ENCODE assay signal across 11 cellular contexts in the genomic region with DNA sequence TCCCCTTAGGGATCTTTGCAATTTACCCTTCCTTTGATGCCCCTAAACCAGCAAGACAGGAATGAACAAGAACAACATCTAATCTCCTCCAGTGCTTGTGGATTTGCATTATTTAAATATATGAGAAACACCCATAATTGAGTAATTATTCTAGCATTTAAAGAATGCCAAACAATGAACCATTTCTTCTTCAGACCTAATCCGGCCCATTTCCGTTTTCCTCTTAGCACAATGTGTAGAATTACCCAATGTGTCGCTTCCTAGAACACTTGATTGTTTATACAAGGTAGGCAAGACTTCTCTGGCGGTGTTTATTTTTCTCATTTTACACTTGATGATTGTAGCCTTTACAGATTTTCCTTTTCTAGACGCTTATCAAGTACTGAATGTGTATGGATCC. TPM values are rescaled to one million over a fixed set of nuclear protein-coding genes. Genes with fewer than 3 reads are reported as not detected.
DNase-seq lines count a peak whose midpoint lies in the region; ATAC-seq and TF ChIP-seq lines count a peak whose summit lies in the region.
"Had no signal": no experiment of that assay in that cellular context is flagged by ENCODE, and none has a peak within 500 bp of the region (broad histone marks: within the 10 kb centered on the region; RNA-seq: fewer than 3 reads in every experiment).

No MANE protein-coding gene starts in this region.

- H3K4me3 ChIP-seq in AG04450 (ENCODE audit: low read depth, low read length), result no peak overlapping the region
- peak overlapping the region; percentile 33 for H3K4me3 ChIP-seq in GM23338
- H3K4me3 ChIP-seq in iPS-18a (ENCODE audit: low read length), result peak overlapping the region; percentile 26

- H3K36me3 Mint-ChIP-seq in GM23338 (ENCODE audit: low read depth), result peaks cover 8% of the 10 kb centered on the region; the same call in 1 of the 3 replicates
- no peaks in the 10 kb centered on the region for H3K36me3 Mint-ChIP-seq in activated CD4-positive, alpha-beta memory T cell treated with anti-CD3 and anti-CD28 coated beads for 36 hours

- no peaks in the 10 kb centered on the region for H3K9me2 ChIP-seq in GM23338 (ENCODE audit: insufficient read depth)

- H3K4me2 ChIP-seq in GM23338, result peak overlapping the region; percentile 59

- peak overlapping the region; percentile 92 for H3K27ac Mint-ChIP-seq in GM23338
- H3K27ac Mint-ChIP-seq in activated CD4-positive, alpha-beta memory T cell treated with anti-CD3 and anti-CD28 coated beads for 36 hours, result peak overlapping the region; percentile 78

- H3K9me3 Mint-ChIP-seq in GM23338, result peaks cover 13% of the 10 kb centered on the region
- H3K9me3 Mint-ChIP-seq in activated CD4-positive, alpha-beta memory T cell treated with anti-CD3 and anti-CD28 coated beads for 36 hours, result no peaks in the 10 kb centered on the region

- peaks cover 36% of the 10 kb centered on the region for H3K4me1 Mint-ChIP-seq in GM23338
- H3K4me1 Mint-ChIP-seq in activated CD4-positive, alpha-beta memory T cell treated with anti-CD3 and anti-CD28 coated beads for 36 hours (ENCODE audit: low read depth), result peaks cover 34% of the 10 kb centered on the region

- no peaks in the 10 kb centered on the region for H4K20me1 ChIP-seq in GM23338 (replicated peaks; ENCODE audit: insufficient read depth)

- TF ChIP-seq POLR2A in GM18505 (IDR thresholded peaks at IDR 0.05; ENCODE audit: borderline replicate concordance, extremely low read depth, insufficient read depth, insufficient read length), result no peak

- H3K9ac ChIP-seq in iPS-18a (ENCODE audit: low read length), result peak overlapping the region; percentile 54

- peak overlapping the region; percentile 23; the same call in 2 of the 3 replicates for H3K4me3 Mint-ChIP-seq in GM23338
- H3K4me3 Mint-ChIP-seq in activated CD4-positive, alpha-beta memory T cell treated with anti-CD3 and anti-CD28 coated beads for 36 hours, result no peak overlapping the region

- no peak overlapping the region for H2AFZ ChIP-seq in GM23338

- H3K9me3 ChIP-seq in AG04450 (ENCODE audit: control insufficient read depth, insufficient read depth, low read length) (no peaks in the 10 kb centered on the region), iPS-18a (ENCODE audit: control insufficient read depth, low read depth, low read length) (no peaks in the 10 kb centered on the region)

- CTCF ChIA-PET in AG04450 (lab: Charles Lee), result interaction anchor here (3.0 kb wide), 1 partner anchor 109 kb away, joined by 16 read pairs; no protein-coding TSS in a partner anchor
- CTCF ChIA-PET in activated CD4-positive, alpha-beta memory T cell treated with anti-CD3 and anti-CD28 coated beads for 36 hours (lab: Charles Lee), result interaction anchor here (3.0 kb wide), 1 partner anchor 14 kb away, joined by 17 read pairs; no protein-coding TSS in a partner anchor

- DNase-seq in AG04450 (ENCODE audit: low read depth, low spot score) (no peak), GM23338 (ENCODE audit: low spot score) (no peak), DMS153 treated with DMSO at 0.1 percent for 48 hours (lab: John Stamatoyannopoulos, UW; ENCODE audit: unreplicated experiment) (no peak), NCI-H510A (lab: John Stamatoyannopoulos, UW) (no peak)
- no peak for DNase-seq in activated CD4-positive, alpha-beta memory T cell treated with anti-CD3 and anti-CD28 coated beads for 36 hours
- DNase-seq: GDM1, NCI-H2081 had no signal

- H3K79me2 ChIP-seq in GM23338 (replicated peaks; ENCODE audit: insufficient read depth), result no peaks in the 10 kb centered on the region

- peaks cover 12% of the 10 kb centered on the region; the same call in 1 of the 2 replicates for H3F3A ChIP-seq in GM23338 (replicated peaks; ENCODE audit: low read depth)

- no peak for TF ChIP-seq CTCF in AG04450 (IDR thresholded peaks at IDR 0.05; ENCODE audit: low read depth, low read length)
- TF ChIP-seq CTCF in GM23338 (conservative IDR thresholded peaks at IDR 0.05; ENCODE audit: low read depth in 2 of 2), result no peak

- peak overlapping the region; percentile 47 for H3K27ac ChIP-seq in AG04450 (ENCODE audit: low read depth, low read length)
- peak overlapping the region; percentile 92 for H3K27ac ChIP-seq in GM23338 (ENCODE audit: low read depth)
- peak overlapping the region; percentile 77 for H3K27ac ChIP-seq in iPS-18a (ENCODE audit: low read length)

- H3K4me1 ChIP-seq in GM23338 (ENCODE audit: insufficient read depth) (peaks cover 17% of the 10 kb centered on the region), iPS-18a (ENCODE audit: control insufficient read depth, low read depth, low read length) (peaks cover 37% of the 10 kb centered on the region)

- H3K36me3 ChIP-seq in GM23338 (ENCODE audit: insufficient read depth) (no peaks in the 10 kb centered on the region), iPS-18a (ENCODE audit: control insufficient read depth, low read depth, low read length) (no peaks in the 10 kb centered on the region)

- peaks cover 7% of the 10 kb centered on the region for H3K27me3 Mint-ChIP-seq in GM23338 (ENCODE audit: insufficient read depth, low read depth, poor library complexity)
- H3K27me3 Mint-ChIP-seq in activated CD4-positive, alpha-beta memory T cell treated with anti-CD3 and anti-CD28 coated beads for 36 hours, result peaks cover 6% of the 10 kb centered on the region

- no peak for ATAC-seq in GM23338
- ATAC-seq in GM18505 (IDR thresholded peaks at IDR 0.05; ENCODE audit: unreplicated experiment), result no peak
- ATAC-seq in GM21528 (IDR thresholded peaks at IDR 0.05; ENCODE audit: low FRiP score, unreplicated experiment), result no peak

- intact Hi-C loops in activated CD4-positive, alpha-beta memory T cell treated with anti-CD3 and anti-CD28 coated beads for 36 hours (cut with micrococcal nuclease), result loop anchor here (1.0 to 10.0 kb wide), 3 partner anchors 13 to 546 kb away; partner anchors contain the start of gene TBL1X

- H3K27me3 ChIP-seq in AG04450 (ENCODE audit: control insufficient read depth, insufficient read depth, low read length), result no peaks in the 10 kb centered on the region
- no peaks in the 10 kb centered on the region for H3K27me3 ChIP-seq in GM23338 (ENCODE audit: insufficient read depth)
- no peaks in the 10 kb centered on the region for H3K27me3 ChIP-seq in iPS-18a (ENCODE audit: control insufficient read depth, insufficient read depth, low read length)

- POLR2A ChIA-PET in AG04450 (lab: Yijun Ruan, JAX), result no interaction called here
- POLR2A ChIA-PET in activated CD4-positive, alpha-beta memory T cell treated with anti-CD3 and anti-CD28 coated beads for 36 hours (lab: Charles Lee), result interaction anchor here (0.6 kb wide), 1 partner anchor 13 kb away, joined by 3 read pairs; no protein-coding TSS in a partner anchor

TF ChIP-seq in GM23338, 12 proteins besides CTCF, POLR2A, EP300 and RAD21:
- TF ChIP-seq NANOG (IDR thresholded peaks at IDR 0.05; ENCODE audit: borderline replicate concordance), result peak; percentile 36; the same call in 1 of the 2 replicates
- TF ChIP-seq, protein P1, sequence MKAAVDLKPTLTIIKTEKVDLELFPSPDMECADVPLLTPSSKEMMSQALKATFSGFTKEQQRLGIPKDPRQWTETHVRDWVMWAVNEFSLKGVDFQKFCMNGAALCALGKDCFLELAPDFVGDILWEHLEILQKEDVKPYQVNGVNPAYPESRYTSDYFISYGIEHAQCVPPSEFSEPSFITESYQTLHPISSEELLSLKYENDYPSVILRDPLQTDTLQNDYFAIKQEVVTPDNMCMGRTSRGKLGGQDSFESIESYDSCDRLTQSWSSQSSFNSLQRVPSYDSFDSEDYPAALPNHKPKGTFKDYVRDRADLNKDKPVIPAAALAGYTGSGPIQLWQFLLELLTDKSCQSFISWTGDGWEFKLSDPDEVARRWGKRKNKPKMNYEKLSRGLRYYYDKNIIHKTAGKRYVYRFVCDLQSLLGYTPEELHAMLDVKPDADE (IDR thresholded peaks at IDR 0.05), result no peak

RNA-seq across cellular contexts. Expression of gene CLDN34, which starts 43.5 kb away (rescaled TPM):
- polyA plus RNA-seq in AG04450 (2011; rRNA removed), result 0.11 and 0.12 TPM in 2 replicates
- polyA minus RNA-seq in AG04450 (2011; rRNA and poly(A)+ RNA removed), result 0.23 TPM in 1 of 2 replicates, not detected in the other
- 0.19 TPM in 1 of 2 replicates, not detected in the other for total RNA-seq in GM23338 (2014; rRNA removed; shearing (Covaris generic))
- not detected in 2 replicates for polyA plus RNA-seq in GM23338 (2016; fragmentation: Nextera tagmentation; extraction: Ambion mirVana)
- not detected for total RNA-seq in activated CD4-positive, alpha-beta memory T cell treated with anti-CD3 and anti-CD28 coated beads for 36 hours
- total RNA-seq: T-helper 2 cell treated with Interferon-gamma antibody and Interleukin-4, amounts not matched to agents 100 ng/mL and 5 ng/mL, for 36 hours had no signal
